ENCODE assay signal across 25 cellular contexts in the genomic region with DNA sequence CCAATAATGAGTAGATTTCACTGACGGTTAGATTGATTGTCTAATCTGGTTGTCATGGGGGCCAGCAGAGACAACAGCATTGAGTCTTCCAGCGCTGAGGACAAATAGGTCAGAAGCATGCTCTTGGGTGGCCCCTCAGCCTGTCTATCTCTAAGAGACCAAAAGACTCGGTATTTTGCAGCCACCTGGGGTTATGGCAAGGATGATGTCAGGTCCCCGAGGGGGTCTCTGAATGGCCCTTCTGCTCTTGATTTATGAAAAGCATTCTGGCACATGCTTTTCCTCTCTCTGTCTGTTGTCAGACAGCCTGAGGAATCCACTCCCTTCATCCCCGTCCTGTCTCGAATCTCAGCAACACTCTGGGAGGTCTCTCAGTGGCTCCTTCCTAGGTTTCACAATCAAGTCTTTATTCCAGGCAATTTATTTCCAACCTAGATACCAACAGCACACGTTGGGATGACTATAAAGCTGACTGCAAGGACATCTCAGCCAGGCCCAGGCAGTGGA.
"Had no signal": no experiment of that assay in that cellular context is flagged by ENCODE, and none has a peak within 500 bp of the region (broad histone marks: within the 10 kb centered on the region; RNA-seq: fewer than 3 reads in every experiment).

No MANE protein-coding gene starts in this region.

- H3K9me3 Mint-ChIP-seq: activated naive CD8-positive, alpha-beta T cell treated with anti-CD3 and anti-CD28 coated beads for 36 hours; activated T-cell treated with anti-CD3 and anti-CD28 coated beads, Interleukin-2, amount 50 U/mL, for 4 hours; naive thymus-derived CD4-positive, alpha-beta T cell; stimulated activated memory B cell treated with anti-CD40 and anti-IgM and Interleukin-4, amounts not matched to agents 10 μg/mL and 1 μg/mL and 100 μg/mL, for 72 hours had no signal

- H3K4me1 Mint-ChIP-seq: stimulated activated memory B cell treated with anti-CD40 and anti-IgM and Interleukin-4, amounts not matched to agents 10 μg/mL and 1 μg/mL and 100 μg/mL, for 72 hours had no signal

- H3K27ac Mint-ChIP-seq: activated naive CD8-positive, alpha-beta T cell treated with anti-CD3 and anti-CD28 coated beads for 36 hours; stimulated activated memory B cell treated with anti-CD40 and anti-IgM and Interleukin-4, amounts not matched to agents 10 μg/mL and 1 μg/mL and 100 μg/mL, for 72 hours had no signal

- ATAC-seq: activated T-cell treated with anti-CD3 and anti-CD28 coated beads, Interleukin-2, amount 50 U/mL, for 4 hours; left colon; naive thymus-derived CD4-positive, alpha-beta T cell; pancreas had no signal

- FAIRE-seq: keratinocyte, pancreas, small intestine had no signal

- H3K36me3 ChIP-seq: breast epithelium, colonic mucosa, esophagus squamous epithelium, heart right ventricle, neutrophil, pancreas, right lobe of liver, stomach, suprapubic skin, transverse colon, uterus had no signal

- H3K27me3 Mint-ChIP-seq: stimulated activated memory B cell treated with anti-CD40 and anti-IgM and Interleukin-4, amounts not matched to agents 10 μg/mL and 1 μg/mL and 100 μg/mL, for 72 hours had no signal

- H3K4me3 ChIP-seq: breast epithelium, colonic mucosa, esophagus squamous epithelium, heart right ventricle, lung, pancreas, psoas muscle, right lobe of liver, stomach, suprapubic skin, transverse colon, uterus had no signal

- H3K27ac ChIP-seq: breast epithelium, colonic mucosa, esophagus squamous epithelium, heart right ventricle, pancreas, psoas muscle, right lobe of liver, stomach, suprapubic skin, transverse colon, uterus had no signal

- H3K36me3 Mint-ChIP-seq: activated naive CD8-positive, alpha-beta T cell treated with anti-CD3 and anti-CD28 coated beads for 36 hours; naive thymus-derived CD4-positive, alpha-beta T cell; stimulated activated memory B cell treated with anti-CD40 and anti-IgM and Interleukin-4, amounts not matched to agents 10 μg/mL and 1 μg/mL and 100 μg/mL, for 72 hours had no signal

- H3K4me3 Mint-ChIP-seq: activated naive CD8-positive, alpha-beta T cell treated with anti-CD3 and anti-CD28 coated beads for 36 hours; activated T-cell treated with anti-CD3 and anti-CD28 coated beads, Interleukin-2, amount 50 U/mL, for 4 hours; naive thymus-derived CD4-positive, alpha-beta T cell; stimulated activated memory B cell treated with anti-CD40 and anti-IgM and Interleukin-4, amounts not matched to agents 10 μg/mL and 1 μg/mL and 100 μg/mL, for 72 hours had no signal

- H3K9me3 ChIP-seq: breast epithelium, colonic mucosa, esophagus squamous epithelium, heart right ventricle, neutrophil, pancreas, psoas muscle, right lobe of liver, stomach, suprapubic skin, transverse colon, uterus had no signal

- H3K4me1 ChIP-seq: breast epithelium, colonic mucosa, esophagus squamous epithelium, pancreas, right lobe of liver, stomach, suprapubic skin, transverse colon, uterus had no signal

- H3K27me3 ChIP-seq: breast epithelium, colonic mucosa, neutrophil, pancreas, right lobe of liver, suprapubic skin, transverse colon, uterus had no signal

- DNase-seq: activated CD4-positive, alpha-beta T cell treated with anti-CD3 and anti-CD28 coated beads for 1 hour; activated CD4-positive, alpha-beta T cell treated with anti-CD3 and anti-CD28 coated beads, Interleukin-2, amount 50 U/mL, for 1 hour; activated CD8-positive, alpha-beta memory T cell treated with anti-CD3 and anti-CD28 coated beads, Interleukin-2, amount 50 U/mL, for 48 hours; activated naive CD4-positive, alpha-beta T cell treated with Interleukin-2 at 50 U/mL for 16 hours; activated naive CD8-positive, alpha-beta T cell treated with anti-CD3 and anti-CD28 coated beads for 36 hours; activated T-cell treated with anti-CD3 and anti-CD28 coated beads, Interleukin-2, amount 50 U/mL, for 4 hours; colonic mucosa; esophagus squamous epithelium; heart right ventricle; left colon; naive thymus-derived CD4-positive, alpha-beta T cell; pancreas; psoas muscle; small intestine; stomach; T-helper 9 cell; transverse colon had no signal
